11 cellular contexts compared by ENCODE assay signal in the genomic region with DNA sequence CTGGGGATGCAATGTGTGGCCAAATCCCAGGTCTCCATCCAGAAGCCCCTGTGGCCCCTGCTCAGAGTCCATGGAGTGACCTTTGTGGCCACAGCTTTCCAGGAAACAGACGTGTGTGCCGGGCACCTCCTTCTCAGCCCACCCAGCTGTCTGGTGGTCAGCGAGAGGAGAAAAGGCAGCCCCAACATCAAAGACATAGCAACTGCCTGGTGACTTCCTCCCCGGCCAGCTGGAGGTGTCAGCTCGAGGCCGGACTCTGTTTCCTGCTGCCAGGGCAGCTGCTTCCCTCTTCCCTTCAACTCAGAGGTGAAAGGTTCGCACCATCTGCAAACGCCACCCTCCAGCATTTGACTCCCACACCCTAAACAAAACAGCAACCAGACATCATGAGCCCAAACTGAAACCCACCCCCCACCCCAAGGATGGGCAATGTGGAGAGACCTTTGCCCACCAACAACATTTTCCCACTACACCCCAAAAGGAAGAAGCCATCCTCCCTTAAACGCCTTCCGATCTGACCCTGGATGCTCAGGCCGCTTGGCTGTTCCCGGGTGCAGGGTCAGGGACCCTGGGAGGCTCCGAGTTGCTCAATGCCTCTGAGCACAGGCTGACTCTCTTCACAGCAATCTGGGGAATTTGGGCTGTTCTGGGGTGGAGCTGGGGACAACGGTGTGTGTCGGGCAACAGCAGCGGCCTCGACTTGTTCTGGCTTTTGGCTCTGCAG.
DNase-seq lines count a peak whose midpoint lies in the region; ATAC-seq and TF ChIP-seq lines count a peak whose summit lies in the region.
"Had no signal": no experiment of that assay in that cellular context is flagged by ENCODE, and none has a peak within 500 bp of the region (broad histone marks: within the 10 kb centered on the region; RNA-seq: fewer than 3 reads in every experiment).

No MANE protein-coding gene starts in this region.

- peaks cover 5% of the 10 kb centered on the region for H3K27me3 Mint-ChIP-seq in endothelial cell (ENCODE audit: unreplicated experiment)

- no peaks in the 10 kb centered on the region for H3K36me3 Mint-ChIP-seq in endothelial cell (ENCODE audit: low read depth, unreplicated experiment)

- no peaks in the 10 kb centered on the region for H3K36me3 ChIP-seq in Loucy (ENCODE audit: insufficient read depth, low read length)
- H3K36me3 ChIP-seq in H7 (replicated peaks; ENCODE audit: control insufficient read depth, insufficient read depth, low read length): no peaks in the 10 kb centered on the region

- no peaks in the 10 kb centered on the region for H4K20me1 ChIP-seq in Loucy (ENCODE audit: insufficient read depth, low read length, poor library complexity, severe bottlenecking)

- H3K9me3 ChIP-seq in Loucy (ENCODE audit: insufficient read depth, low read depth, low read length): no peaks in the 10 kb centered on the region

- H3F3A ChIP-seq in Loucy (ENCODE audit: low read depth): no peaks in the 10 kb centered on the region

- peak; percentile 87 for DNase-seq in AG08396 (ENCODE audit: low spot score)
- DNase-seq in endothelial cell (ENCODE audit: low spot score): peak; percentile 52
- peak; percentile 38 for DNase-seq in mucosa of gallbladder (ENCODE audit: low spot score)
- DNase-seq in activated CD4-positive, alpha-beta T cell treated with anti-CD3 and anti-CD28 coated beads for 48 hours: no peak
- DNase-seq in SK-N-DZ (ENCODE audit: low spot score): no peak
- no peak for DNase-seq in H7
- DNase-seq: anterior cingulate cortex had no signal

- H3K9me2 ChIP-seq in Loucy (replicated peaks; ENCODE audit: low read depth, low read length): no peaks in the 10 kb centered on the region

- peak overlapping the region; percentile 62 for H3K27ac Mint-ChIP-seq in endothelial cell (ENCODE audit: unreplicated experiment)
- H3K27ac Mint-ChIP-seq: stimulated activated naive CD8-positive, alpha-beta T cell treated with anti-CD3 and anti-CD28 coated beads, Interleukin-15, Interleukin-2, amounts not matched to agents 100 ng/mL and 50 ng/mL, for 24 hours; T-helper 1 cell treated with Interleukin-12 subunit alpha and Interleukin-12 subunit beta and Interleukin-4 antibody, amounts not matched to agents 30 μg/mL and 1 μg/mL, for 36 hours had no signal

- H2AFZ ChIP-seq in Loucy (ENCODE audit: low read length): no peak overlapping the region

- peak overlapping the region; percentile 54 for H3K4me2 ChIP-seq in Loucy (ENCODE audit: low read depth, low read length, poor library complexity, severe bottlenecking)

- H3K4me3 Mint-ChIP-seq in endothelial cell (ENCODE audit: unreplicated experiment): no peak overlapping the region
- H3K4me3 Mint-ChIP-seq: stimulated activated naive CD8-positive, alpha-beta T cell treated with anti-CD3 and anti-CD28 coated beads, Interleukin-15, Interleukin-2, amounts not matched to agents 100 ng/mL and 50 ng/mL, for 24 hours; T-helper 1 cell treated with Interleukin-12 subunit alpha and Interleukin-12 subunit beta and Interleukin-4 antibody, amounts not matched to agents 30 μg/mL and 1 μg/mL, for 36 hours had no signal

- no peaks in the 10 kb centered on the region for H3K9me3 Mint-ChIP-seq in endothelial cell (ENCODE audit: unreplicated experiment)

- peak overlapping the region; percentile 56 for H3K9ac ChIP-seq in Loucy (ENCODE audit: low read depth, low read length, poor library complexity, severe bottlenecking)

- TF ChIP-seq CTCF in Loucy (conservative IDR thresholded peaks at IDR 0.05; ENCODE audit: low read length) (no peak), endothelial cell (IDR thresholded peaks at IDR 0.05; ENCODE audit: unreplicated experiment) (no peak)

- ATAC-seq in GM19351 (IDR thresholded peaks at IDR 0.05; ENCODE audit: unreplicated experiment): no peak

- H3K4me1 Mint-ChIP-seq in endothelial cell (ENCODE audit: unreplicated experiment): peaks cover 26% of the 10 kb centered on the region

- H3K4me1 ChIP-seq in Loucy (ENCODE audit: insufficient read depth, low read length, poor library complexity, severe bottlenecking): peaks cover 51% of the 10 kb centered on the region

- H3K27me3 ChIP-seq in Loucy (ENCODE audit: insufficient read depth, low read length, poor library complexity, severe bottlenecking): no peaks in the 10 kb centered on the region
- no peaks in the 10 kb centered on the region; the same call in 1 of the 2 replicates for H3K27me3 ChIP-seq in H7 (ENCODE audit: control insufficient read depth, insufficient read depth, low read length)

- H3K4me3 ChIP-seq in Loucy (ENCODE audit: low read length, poor library complexity, severe bottlenecking) (peak overlapping the region; percentile 20), H7 (ENCODE audit: insufficient read depth, low read depth, low read length) (no peak overlapping the region)

- H3K79me2 ChIP-seq in Loucy (ENCODE audit: insufficient read depth, low read length): no peaks in the 10 kb centered on the region

Comparison
In these comparisons a context has a peak if more than half of its experiments do, and no peak if none do; other contexts are left out.
1. DNase-seq: peak in AG08396 (single experiment), endothelial cell (single experiment) and mucosa of gallbladder (single experiment); none in activated CD4-positive, alpha-beta T cell treated with anti-CD3 and anti-CD28 coated beads for 48 hours (single experiment), SK-N-DZ (single experiment) and H7 (single experiment).